Comparison of ENCODE assay signal across 17 cellular contexts in genomic region chr6:86775893-86776292, GRCh38.
DNase-seq lines count a peak whose midpoint lies in the region; ATAC-seq, FAIRE-seq and TF ChIP-seq lines count a peak whose summit lies in the region.
"Had no signal": no experiment of that assay in that cellular context is flagged by ENCODE, and none has a peak within 500 bp of the region (broad histone marks: within the 10 kb centered on the region; RNA-seq: fewer than 3 reads in every experiment).

No MANE protein-coding gene starts in this region.

- POLR2A ChIA-PET in GM12878 (lab: Charles Lee): no interaction called here

- no peaks in the 10 kb centered on the region for H3K4me1 ChIP-seq in GM12878 (ENCODE audit: control insufficient read depth, insufficient read depth, low read length)
- no peaks in the 10 kb centered on the region for H3K4me1 ChIP-seq in sigmoid colon

- RAD21 ChIA-PET in GM12878 (lab: Charles Lee; ENCODE audit: unreplicated experiment): interaction anchor here (1.0 kb wide), 1 partner anchor 679 kb away, joined by 3 read pairs; no protein-coding TSS in a partner anchor

- H3K27ac Mint-ChIP-seq in T-helper 2 cell treated with Interferon-gamma antibody and Interleukin-4, amounts not matched to agents 5 μg/mL and 100 μg/mL, for 36 hours: no peak overlapping the region
- H3K27ac Mint-ChIP-seq: B cell; CD4-positive, alpha-beta T cell had no signal

- BruUV-seq in GM12878 (replicated peaks; lab: Mats Ljungman, UMichigan): no TSS peak

- H4K20me1 ChIP-seq in GM12878 (ENCODE audit: control insufficient read depth, insufficient read depth): no peaks in the 10 kb centered on the region

- H3K4me3 ChIP-seq in GM12878 (no peak overlapping the region), sigmoid colon (no peak overlapping the region)
- H3K4me3 ChIP-seq: GM23338 had no signal

- H3K27me3 Mint-ChIP-seq in T-helper 2 cell treated with Interferon-gamma antibody and Interleukin-4, amounts not matched to agents 5 μg/mL and 100 μg/mL, for 36 hours (ENCODE audit: low read depth): no peaks in the 10 kb centered on the region
- H3K27me3 Mint-ChIP-seq: B cell; CD4-positive, alpha-beta T cell had no signal

- no peaks in the 10 kb centered on the region for H3K9me3 Mint-ChIP-seq in T-helper 2 cell treated with Interferon-gamma antibody and Interleukin-4, amounts not matched to agents 5 μg/mL and 100 μg/mL, for 36 hours
- H3K9me3 Mint-ChIP-seq: GM23338 had no signal

- H3K9me3 ChIP-seq in GM12878 (replicated peaks; ENCODE audit: control insufficient read depth, insufficient read depth, low read length) (no peaks in the 10 kb centered on the region), sigmoid colon (no peaks in the 10 kb centered on the region)

- TF ChIP-seq POLR2A in GM12878 (IDR thresholded peaks at IDR 0.05; ENCODE audit: low read depth, low read length) (no peak), sigmoid colon (IDR thresholded peaks at IDR 0.05) (no peak)

- H3K27ac ChIP-seq in GM12878 (ENCODE audit: control insufficient read depth, insufficient read depth) (no peak overlapping the region), sigmoid colon (no peak overlapping the region)

- ATAC-seq in GM18868 (IDR thresholded peaks at IDR 0.05; ENCODE audit: unreplicated experiment) (peak; percentile 72), HG03159 (IDR thresholded peaks at IDR 0.05; ENCODE audit: unreplicated experiment) (peak; percentile 46), GM12878 (peak; percentile 71)
- ATAC-seq: GM23338 had no signal

- CTCF ChIA-PET in GM12878 (lab: Yijun Ruan, JAX): no interaction called here

- no peaks in the 10 kb centered on the region for H3K79me2 ChIP-seq in GM12878 (ENCODE audit: control insufficient read depth, insufficient read depth, low read length)

- SMC1A ChIA-PET in GM12878 (lab: Charles Lee; ENCODE audit: uncharacterized antibody, unreplicated experiment): no interaction called here

- in situ Hi-C loops in GM12878 (cut with MboI): no loop called here

- H3K4me1 Mint-ChIP-seq in T-helper 2 cell treated with Interferon-gamma antibody and Interleukin-4, amounts not matched to agents 5 μg/mL and 100 μg/mL, for 36 hours (ENCODE audit: low read depth): no peaks in the 10 kb centered on the region
- H3K4me1 Mint-ChIP-seq: B cell had no signal

- no peak for TF ChIP-seq RAD21 in GM12878 (IDR thresholded peaks at IDR 0.05; ENCODE audit: insufficient read depth, low read depth, low read length)

- no peak for FAIRE-seq in GM12878 (lab: Jason Lieb, UNC)
- FAIRE-seq: A204.1, GM12892, HTR-8/SVneo had no signal

- DNase-seq in NAMALWA (ENCODE audit: low spot score) (peak; percentile 15), GM12878 (ENCODE audit: low read depth, low spot score) (no peak), sigmoid colon (no peak), NCI-H2227 (lab: John Stamatoyannopoulos, UW; ENCODE audit: unreplicated experiment) (no peak)
- no peak for DNase-seq in T-helper 2 cell treated with Interferon-gamma antibody and Interleukin-4, amounts not matched to agents 5 μg/mL and 100 μg/mL, for 36 hours (ENCODE audit: low spot score)
- DNase-seq: C1 segment of cervical spinal cord; Calu3; CD4-positive, alpha-beta T cell; DMS 273 treated with DMSO at 0.1 percent for 48 hours; H7 had no signal

- no peak overlapping the region for H3K4me2 ChIP-seq in GM12878 (ENCODE audit: control insufficient read depth, insufficient read depth)
- H3K4me2 ChIP-seq: GM23338 had no signal

- no peaks in the 10 kb centered on the region for H3K36me3 Mint-ChIP-seq in T-helper 2 cell treated with Interferon-gamma antibody and Interleukin-4, amounts not matched to agents 5 μg/mL and 100 μg/mL, for 36 hours (ENCODE audit: low read depth)

- H3K36me3 ChIP-seq in GM12878 (ENCODE audit: control insufficient read depth in 2 of 2, insufficient read depth in 2 of 2, low read length in 1 of 2) (no peaks in the 10 kb centered on the region), sigmoid colon (no peaks in the 10 kb centered on the region)

- no peak overlapping the region for H3K9ac ChIP-seq in GM12878 (ENCODE audit: control insufficient read depth, insufficient read depth, low read length)

- no peak overlapping the region for H2AFZ ChIP-seq in GM12878 (ENCODE audit: control insufficient read depth, low read depth, low read length)
- H2AFZ ChIP-seq: GM23338 had no signal

- no peak overlapping the region for H3K4me3 Mint-ChIP-seq in T-helper 2 cell treated with Interferon-gamma antibody and Interleukin-4, amounts not matched to agents 5 μg/mL and 100 μg/mL, for 36 hours
- H3K4me3 Mint-ChIP-seq: B cell; CD4-positive, alpha-beta T cell; GM23338 had no signal

- H3K27me3 ChIP-seq in GM12878 (replicated peaks in 1 of 2; ENCODE audit: control insufficient read depth in 2 of 2, insufficient read depth in 2 of 2, low read length in 1 of 2) (no peaks in the 10 kb centered on the region), sigmoid colon (no peaks in the 10 kb centered on the region)

- no peak for TF ChIP-seq EP300 in GM12878 (IDR thresholded peaks at IDR 0.05; ENCODE audit: borderline replicate concordance in 1 of 2, control insufficient read depth in 1 of 2, low read depth in 2 of 2, low read length in 2 of 2)
- no peak for TF ChIP-seq EP300 in sigmoid colon (IDR thresholded peaks at IDR 0.05)

- no peak for TF ChIP-seq CTCF in GM12878 (IDR thresholded peaks at IDR 0.05 in 2 of 3, conservative IDR thresholded peaks at IDR 0.05 in 1 of 3; ENCODE audit: control insufficient read depth in 2 of 3, extremely low read depth in 1 of 3, insufficient read depth in 1 of 3, low read depth in 3 of 3, low read length in 3 of 3)
- no peak for TF ChIP-seq CTCF in sigmoid colon (IDR thresholded peaks at IDR 0.05)

- intact Hi-C loops in GM12878 (cut with micrococcal nuclease; ENCODE audit: unreplicated experiment): no loop called here
- intact Hi-C loops in sigmoid colon (cut with DNase I): no loop called here

TF ChIP-seq in GM12878, 131 proteins besides CTCF, POLR2A, EP300 and RAD21:
- no peak for TF ChIP-seq CBX5 (IDR thresholded peaks at IDR 0.05; ENCODE audit: low read depth)
- TF ChIP-seq JUNB (IDR thresholded peaks at IDR 0.05): 0 out of 2 replicates have a peak, but pooled peaks have one; percentile 11
- no peak for TF ChIP-seq BHLHE40 (IDR thresholded peaks at IDR 0.05; ENCODE audit: borderline replicate concordance in 1 of 2, low read depth in 2 of 2, low read length in 1 of 2)
- TF ChIP-seq SPI1 (IDR thresholded peaks at IDR 0.05; ENCODE audit: borderline replicate concordance, insufficient read depth, low read depth, low read length): peak; percentile 83
- no peak for TF ChIP-seq ESRRA (IDR thresholded peaks at IDR 0.05; ENCODE audit: low read length)
- TF ChIP-seq FOXM1 (IDR thresholded peaks at IDR 0.05; ENCODE audit: low read depth, low read length): no peak
- no peak for TF ChIP-seq ASH2L (IDR thresholded peaks at IDR 0.05; ENCODE audit: borderline replicate concordance, low read depth)
- no peak for TF ChIP-seq LARP7 (IDR thresholded peaks at IDR 0.05)
- no peak for TF ChIP-seq SREBF2 (IDR thresholded peaks at IDR 0.05; ENCODE audit: low read length)
TF ChIP-seq in GM12878: peak in this region for 2.
